ENCODE assay signal across 13 cellular contexts in genomic region chr19:44904426-44904994, GRCh38. TPM values are rescaled to one million over a fixed set of nuclear protein-coding genes. Genes with fewer than 3 reads are reported as not detected.
DNase-seq lines count a peak whose midpoint lies in the region; ATAC-seq, FAIRE-seq and TF ChIP-seq lines count a peak whose summit lies in the region.
"Had no signal": no experiment of that assay in that cellular context is flagged by ENCODE, and none has a peak within 500 bp of the region (broad histone marks: within the 10 kb centered on the region; RNA-seq: fewer than 3 reads in every experiment).

No MANE protein-coding gene starts in this region.

- H3K4me3 ChIP-seq in A673 (ENCODE audit: low read depth, low read length, poor library complexity, severe bottlenecking) (no peak overlapping the region), SK-N-MC (no peak overlapping the region), keratinocyte (ENCODE audit: control insufficient read depth in 2 of 3, extremely low read depth in 1 of 3, insufficient read depth in 2 of 3, low read depth in 1 of 3, low read length in 3 of 3) (no peak overlapping the region), ovary (no peak overlapping the region)

- no peak for ATAC-seq in GM19395 (IDR thresholded peaks at IDR 0.05; ENCODE audit: unreplicated experiment)

- no peak overlapping the region for H2AFZ ChIP-seq in keratinocyte (ENCODE audit: control insufficient read depth, low read length)

- H3K9ac ChIP-seq in SK-N-MC (ENCODE audit: insufficient read length) (no peak overlapping the region), keratinocyte (ENCODE audit: control insufficient read depth, extremely low read depth, insufficient read depth, low read length) (no peak overlapping the region)

- BruUV-seq in A673 (replicated peaks; lab: Mats Ljungman, UMichigan), result no TSS peak

- H3K36me3 ChIP-seq in A673 (ENCODE audit: insufficient read depth, low read length, poor library complexity, severe bottlenecking), result peaks cover 22% of the 10 kb centered on the region
- H3K36me3 ChIP-seq in SK-N-MC (ENCODE audit: insufficient read depth, low read length), result peaks cover 28% of the 10 kb centered on the region
- H3K36me3 ChIP-seq in keratinocyte (ENCODE audit: control insufficient read depth in 2 of 2, extremely low read depth in 1 of 2, insufficient read depth in 2 of 2, low read length in 2 of 2), result peaks cover 20 to 26% of the 10 kb centered on the region in 2 experiments
- H3K36me3 ChIP-seq in ovary, result no peaks in the 10 kb centered on the region

- H3K27ac ChIP-seq in A673 (ENCODE audit: low read depth, low read length, poor library complexity, severe bottlenecking) (no peak overlapping the region), SK-N-MC (peak overlapping the region; percentile 73), keratinocyte (ENCODE audit: control insufficient read depth, insufficient read depth, low read length) (no peak overlapping the region), ovary (no peak overlapping the region)

- H3K4me1 ChIP-seq in A673 (ENCODE audit: insufficient read depth, low read length, poor library complexity, severe bottlenecking) (peaks cover 6% of the 10 kb centered on the region), keratinocyte (ENCODE audit: control insufficient read depth, extremely low read depth, insufficient read depth, low read length) (peaks cover 3% of the 10 kb centered on the region), ovary (ENCODE audit: insufficient read depth) (peaks cover 7% of the 10 kb centered on the region)

- POLR2A ChIA-PET in A673 (lab: Charles Lee; ENCODE audit: low non-redundant PET), result no interaction called here

- no peak for FAIRE-seq in keratinocyte (lab: Jason Lieb, UNC)

- H3K9me1 ChIP-seq in keratinocyte (ENCODE audit: control insufficient read depth, extremely low read depth, insufficient read depth, low read length), result no peaks in the 10 kb centered on the region

- no peaks in the 10 kb centered on the region for H3K79me2 ChIP-seq in keratinocyte (ENCODE audit: control insufficient read depth, insufficient read depth, low read length)

- no peak for TF ChIP-seq EP300 in ovary (IDR thresholded peaks at IDR 0.05)

- DNase-seq in A673 (ENCODE audit: low spot score), result no peak
- DNase-seq in SK-N-MC (ENCODE audit: low read depth, low spot score), result no peak
- no peak for DNase-seq in keratinocyte (ENCODE audit: low read depth, low spot score)
- no peak for DNase-seq in ovary
- no peak for DNase-seq in activated CD4-positive, alpha-beta T cell treated with anti-CD3 and anti-CD28 coated beads, Interleukin-2, amount 50 U/mL, for 4 hours
- no peak for DNase-seq in DMS79 treated with DMSO at 0.1 percent for 48 hours (lab: John Stamatoyannopoulos, UW)
- DNase-seq: dermis blood vessel endothelial cell; stimulated activated CD4-positive, alpha-beta T cell treated with anti-CD3 and anti-CD28 coated beads, Interleukin-4, amount 100 ng/mL, for 4 hours; T-helper 9 cell had no signal

- CTCF ChIA-PET in A673 (lab: Charles Lee), result no interaction called here

- no peak for TF ChIP-seq POLR2A in ovary (IDR thresholded peaks at IDR 0.05)

- H3K27me3 ChIP-seq in A673 (replicated peaks; ENCODE audit: insufficient read depth, low read depth, low read length, poor library complexity) (no peaks in the 10 kb centered on the region), keratinocyte (ENCODE audit: control insufficient read depth, extremely low read depth, insufficient read depth, low read length) (peaks cover 9% of the 10 kb centered on the region), ovary (no peaks in the 10 kb centered on the region)

- peaks cover 6% of the 10 kb centered on the region for H4K20me1 ChIP-seq in keratinocyte (ENCODE audit: control insufficient read depth, extremely low read depth, insufficient read depth, low read length)

- H3K4me2 ChIP-seq in keratinocyte (ENCODE audit: control insufficient read depth, extremely low read depth, insufficient read depth, low read depth, low read length), result no peak overlapping the region

- no peaks in the 10 kb centered on the region for H3K9me3 ChIP-seq in A673 (ENCODE audit: low read depth, low read length, poor library complexity, severe bottlenecking)
- no peaks in the 10 kb centered on the region for H3K9me3 ChIP-seq in SK-N-MC (ENCODE audit: low read depth, low read length)
- no peaks in the 10 kb centered on the region for H3K9me3 ChIP-seq in keratinocyte (ENCODE audit: control insufficient read depth, low read depth, low read length)
- H3K9me3 ChIP-seq in ovary, result no peaks in the 10 kb centered on the region

- dilution Hi-C loops in keratinocyte (cut with MboI; ENCODE audit: extremely low pct_ligation_motif_present, low sequenced_read_pairs), result no loop called here

- TF ChIP-seq CTCF in A673 (conservative IDR thresholded peaks at IDR 0.05; ENCODE audit: low read depth, low read length) (peak; percentile 44), GM12874 (IDR thresholded peaks at IDR 0.05; ENCODE audit: insufficient read depth, low read depth, low read length) (peak; percentile 24; the same call in 1 of the 2 replicates), keratinocyte (optimal IDR thresholded peaks at IDR 0.05 in 1 of 3, IDR thresholded peaks at IDR 0.05 in 1 of 3, conservative IDR thresholded peaks at IDR 0.05 in 1 of 3; ENCODE audit: extremely low read depth in 1 of 3, insufficient read depth in 2 of 3, low read length in 3 of 3) (peak in 2 of 3 experiments; percentile 21 to 37), ovary (IDR thresholded peaks at IDR 0.05) (peak in 1 of 3 donors; percentile 9)

- intact Hi-C loops in A673 (cut with micrococcal nuclease; ENCODE audit: unreplicated experiment) (loop anchor here (2.0 kb wide), 1 partner anchor 46 kb away; no protein-coding TSS in a partner anchor), ovary (cut with DNase I) (loop anchor here (2.0 to 10.0 kb wide), 5 partner anchors 44 to 158 kb away; no protein-coding TSS in a partner anchor)

- 40 to 50% (median 40%) methylated on average over 12 of the region's 12 CpGs for whole genome bisulfite sequencing in ovary, 3 donors

RNA-seq across cellular contexts. Expression of gene APOE, which starts 1.1 kb away (rescaled TPM):
- total RNA-seq in A673 (2021) (9.4 and 10.4 TPM in 2 replicates), ovary (100 to 1,000 TPM; 138 to 799 (median 455) TPM)
- polyA plus RNA-seq in keratinocyte (27.9 to 217 TPM (median 30.2 TPM) in 3 replicates), ovary (100 to 1,000 TPM; 124 to 934 TPM)
- 135 TPM for polyA plus RNA-seq in keratinocyte (2011; ENCODE audit: low read depth)
- 18.9 and 102 TPM in 2 replicates for polyA plus RNA-seq in keratinocyte (2011; cell fraction: cytosol; rRNA removed)
- 167 and 253 TPM in 2 replicates for polyA plus RNA-seq in keratinocyte (2011; cell fraction: nucleus; rRNA removed)
- polyA plus RNA-seq in keratinocyte (2012; ENCODE audit: low replicate concordance), result 32.3 and 77.9 TPM in 2 replicates
- polyA minus RNA-seq in keratinocyte, result 5.2 to 15.2 TPM (median 8.3 TPM) in 3 replicates
- polyA minus RNA-seq in keratinocyte (2011; cell fraction: cytosol; rRNA and poly(A)+ RNA removed), result 75.2 TPM
- polyA minus RNA-seq in keratinocyte (2011; cell fraction: nucleus; rRNA and poly(A)+ RNA removed), result 46.1 and 65.3 TPM in 2 replicates

RNA-seq across cellular contexts. Expression of gene APOC1, which starts 9.9 kb away (rescaled TPM):
- 2.3 and 5.5 TPM in 2 replicates for total RNA-seq in A673 (2021)
- polyA plus RNA-seq in keratinocyte, result 0.40 to 0.79 TPM (median 0.65 TPM) in 3 replicates
- not detected for polyA plus RNA-seq in keratinocyte (2011; ENCODE audit: low read depth)
- polyA plus RNA-seq in keratinocyte (2011; cell fraction: cytosol; rRNA removed), result 0.24 and 0.64 TPM in 2 replicates
- polyA plus RNA-seq in keratinocyte (2011; cell fraction: nucleus; rRNA removed), result 0.28 TPM in 1 of 2 replicates, not detected in the other
- 1.3 TPM in 1 of 2 replicates, not detected in the other for polyA plus RNA-seq in keratinocyte (2012; ENCODE audit: low replicate concordance)
- polyA minus RNA-seq in keratinocyte, result 0.54 TPM in 1 of 3 replicates, not detected in the others
- polyA minus RNA-seq in keratinocyte (2011; cell fraction: cytosol; rRNA and poly(A)+ RNA removed), result not detected
- not detected in 2 replicates for polyA minus RNA-seq in keratinocyte (2011; cell fraction: nucleus; rRNA and poly(A)+ RNA removed)
- total RNA-seq in ovary, result 100 to 1,000 TPM in 1 of 7 donors, 10 to 100 TPM in 6; 14.4 to 104 (median 45.0) TPM
- 100 to 1,000 TPM in 1 of 2 donors, 10 to 100 TPM in 1; 96.5 to 625 TPM for polyA plus RNA-seq in ovary

RNA-seq across cellular contexts. Expression of gene TOMM40, which starts 13.5 kb away (rescaled TPM):
- total RNA-seq in A673 (2021) (205 and 234 TPM in 2 replicates), ovary (10 to 100 TPM; 23.5 to 63.9 (median 43.7) TPM)
- polyA plus RNA-seq in keratinocyte (46.9 to 92.1 TPM (median 56.0 TPM) in 3 replicates), ovary (10 to 100 TPM; 11.1 to 23.1 TPM)
- 16.4 TPM for polyA plus RNA-seq in keratinocyte (2011; ENCODE audit: low read depth)
- 36.5 and 67.4 TPM in 2 replicates for polyA plus RNA-seq in keratinocyte (2011; cell fraction: cytosol; rRNA removed)
- polyA plus RNA-seq in keratinocyte (2011; cell fraction: nucleus; rRNA removed), result 34.9 and 41.4 TPM in 2 replicates
- polyA plus RNA-seq in keratinocyte (2012; ENCODE audit: low replicate concordance), result 31.8 and 89.9 TPM in 2 replicates
- 37.7 to 134 TPM (median 38.3 TPM) in 3 replicates for polyA minus RNA-seq in keratinocyte
- polyA minus RNA-seq in keratinocyte (2011; cell fraction: cytosol; rRNA and poly(A)+ RNA removed), result 41.4 TPM
- polyA minus RNA-seq in keratinocyte (2011; cell fraction: nucleus; rRNA and poly(A)+ RNA removed), result 18.8 and 19.3 TPM in 2 replicates

RNA-seq across cellular contexts. Expression of gene APOC4, which starts 37.5 kb away (rescaled TPM):
- not detected in 2 replicates for total RNA-seq in A673 (2021)
- polyA plus RNA-seq in keratinocyte, result not detected in 3 replicates
- polyA plus RNA-seq in keratinocyte (2011; ENCODE audit: low read depth), result not detected
- not detected in 2 replicates for polyA plus RNA-seq in keratinocyte (2011; cell fraction: cytosol; rRNA removed)
- polyA plus RNA-seq in keratinocyte (2011; cell fraction: nucleus; rRNA removed), result not detected in 2 replicates
- polyA plus RNA-seq in keratinocyte (2012; ENCODE audit: low replicate concordance), result not detected in 2 replicates
- not detected in 3 replicates for polyA minus RNA-seq in keratinocyte
- polyA minus RNA-seq in keratinocyte (2011; cell fraction: cytosol; rRNA and poly(A)+ RNA removed), result not detected
- polyA minus RNA-seq in keratinocyte (2011; cell fraction: nucleus; rRNA and poly(A)+ RNA removed), result not detected in 2 replicates
- under 1 TPM in 1 of 7 donors, not detected in 6; 0.57 TPM for total RNA-seq in ovary
- not detected for polyA plus RNA-seq in ovary
- total RNA-seq: activated T-helper 17 cell treated with anti-CD3 and anti-CD28 coated beads, Interleukin-2, amount 50 U/mL, for 72 hours; dermis blood vessel endothelial cell; myocyte had no signal

RNA-seq across cellular contexts. Expression of gene APOC2, which starts 41.3 kb away (rescaled TPM):
- total RNA-seq in A673 (2021) (not detected in 2 replicates), ovary (1 to 10 TPM in 2 of 7 donors, under 1 TPM in 1, not detected in 4; 0.32 to 1.6 (median 1.1) TPM)
- polyA plus RNA-seq in keratinocyte (not detected in 3 replicates), ovary (1 to 10 TPM in 1 of 2 donors, under 1 TPM in 1; 0.34 to 5.5 TPM)
- polyA plus RNA-seq in keratinocyte (2011; ENCODE audit: low read depth), result not detected
- polyA plus RNA-seq in keratinocyte (2011; cell fraction: cytosol; rRNA removed), result not detected in 2 replicates
- not detected in 2 replicates for polyA plus RNA-seq in keratinocyte (2011; cell fraction: nucleus; rRNA removed)
- not detected in 2 replicates for polyA plus RNA-seq in keratinocyte (2012; ENCODE audit: low replicate concordance)
- polyA minus RNA-seq in keratinocyte, result not detected in 3 replicates
- not detected for polyA minus RNA-seq in keratinocyte (2011; cell fraction: cytosol; rRNA and poly(A)+ RNA removed)
- polyA minus RNA-seq in keratinocyte (2011; cell fraction: nucleus; rRNA and poly(A)+ RNA removed), result not detected in 2 replicates
- total RNA-seq: activated T-helper 17 cell treated with anti-CD3 and anti-CD28 coated beads, Interleukin-2, amount 50 U/mL, for 72 hours; dermis blood vessel endothelial cell had no signal

Comparison
In these comparisons a context has a peak if more than half of its experiments do, and no peak if none do; other contexts are left out.
1. RNA of gene APOE, which starts 1.1 kb away (total RNA-seq): 138 to 799 TPM in ovary; 9.4 to 10.4 TPM in A673; every median in the first group is over 10 times any median in the second.